ENCODE assay signal across 36 cellular contexts in the genomic region with DNA sequence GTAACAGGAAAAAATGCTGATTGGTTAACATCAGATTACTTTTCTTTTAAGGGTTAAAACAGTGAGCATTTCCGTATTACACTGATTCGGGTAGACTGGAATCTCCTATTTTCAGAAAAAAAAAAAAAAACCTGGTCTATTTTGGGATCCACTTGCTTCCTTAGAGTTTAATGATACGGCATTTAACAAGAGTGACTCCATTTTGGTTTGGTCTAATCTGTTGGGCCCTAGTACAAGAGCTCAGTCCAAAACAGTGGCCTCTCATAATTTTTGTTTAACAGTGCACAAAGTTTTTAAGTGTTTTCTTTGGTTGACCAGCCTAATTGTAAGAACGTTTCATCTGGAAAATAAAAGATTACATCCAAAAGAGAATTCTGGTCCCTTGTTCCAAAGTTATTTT.
"Had no signal": no experiment of that assay in that cellular context is flagged by ENCODE, and none has a peak within 500 bp of the region (broad histone marks: within the 10 kb centered on the region; RNA-seq: fewer than 3 reads in every experiment).

No MANE protein-coding gene starts in this region.

- H3K36me3 ChIP-seq: breast epithelium had no signal

- ATAC-seq: activated CD8-positive, alpha-beta T cell treated with anti-CD3 and anti-CD28 coated beads for 36 hours; activated naive CD4-positive, alpha-beta T cell treated with anti-CD3 and anti-CD28 coated beads, Interleukin-2, amount 50 U/mL, for 72 hours; activated T-cell treated with anti-CD3 and anti-CD28 coated beads, Interleukin-2, amount 50 U/mL, for 4 hours; activated T-cell treated with anti-CD3 and anti-CD28 coated beads, Interleukin-2, amount 50 U/mL, for 72 hours; activated T-helper 17 cell treated with anti-CD3 and anti-CD28 coated beads, Interleukin-2, amount 50 U/mL, for 72 hours; body of pancreas had no signal

- H3K4me3 ChIP-seq: adrenal gland, body of pancreas, breast epithelium had no signal

- H3K27me3 Mint-ChIP-seq: activated B cell treated with CpG ODN at 0.5 μM for 24 hours; activated CD4-positive, alpha-beta memory T cell treated with anti-CD3 and anti-CD28 coated beads for 36 hours; activated CD4-positive, alpha-beta T cell treated with anti-CD3 and anti-CD28 coated beads, Interleukin-2, amount 10 ng/mL, durations not matched to agents 24 days and 14 days; activated CD8-positive, alpha-beta T cell treated with anti-CD3 and anti-CD28 coated beads for 36 hours; activated naive CD8-positive, alpha-beta T cell treated with anti-CD3 and anti-CD28 coated beads for 36 hours; activated T-helper 17 cell treated with anti-CD3 and anti-CD28 coated beads, Interleukin-2, amount 50 U/mL, for 72 hours had no signal

- H3K4me3 Mint-ChIP-seq: activated B cell treated with CpG ODN at 0.5 μM for 24 hours; activated CD4-positive, alpha-beta memory T cell treated with anti-CD3 and anti-CD28 coated beads for 36 hours; activated CD4-positive, alpha-beta T cell treated with anti-CD3 and anti-CD28 coated beads, Interleukin-2, amount 10 ng/mL, durations not matched to agents 24 days and 14 days; activated CD8-positive, alpha-beta T cell treated with anti-CD3 and anti-CD28 coated beads for 36 hours; activated naive CD4-positive, alpha-beta T cell treated with anti-CD3 and anti-CD28 coated beads for 36 hours; activated naive CD8-positive, alpha-beta T cell treated with anti-CD3 and anti-CD28 coated beads for 36 hours; activated T-cell treated with anti-CD3 and anti-CD28 coated beads, Interleukin-2, amount 50 U/mL, for 4 hours; activated T-cell treated with anti-CD3 and anti-CD28 coated beads, Interleukin-2, amount 50 U/mL, for 72 hours; activated T-helper 1 cell treated with anti-CD3 and anti-CD28 coated beads, Interleukin-12 subunit alpha, Interleukin-12 subunit beta, Interleukin-2, Interleukin-4 antibody, amounts not matched to agents 30 ng/mL and 10 ng/mL and 1 ng/mL, durations not matched to agents 14 hours and 24 hours and 36 hours; activated T-helper 17 cell treated with anti-CD3 and anti-CD28 coated beads, Interleukin-2, amount 50 U/mL, for 72 hours; T-helper 1 cell treated with Interleukin-12 subunit alpha and Interleukin-12 subunit beta and Interleukin-4 antibody, amounts not matched to agents 30 μg/mL and 1 μg/mL, for 36 hours; T-helper 2 cell treated with Interferon-gamma antibody and Interleukin-4, amounts not matched to agents 5 μg/mL and 100 μg/mL, for 36 hours had no signal

- H3K9me3 Mint-ChIP-seq: activated B cell treated with CpG ODN at 0.5 μM for 24 hours; activated CD4-positive, alpha-beta memory T cell treated with anti-CD3 and anti-CD28 coated beads for 36 hours; activated CD4-positive, alpha-beta T cell treated with anti-CD3 and anti-CD28 coated beads, Interleukin-2, amount 10 ng/mL, durations not matched to agents 24 days and 14 days; activated CD8-positive, alpha-beta T cell treated with anti-CD3 and anti-CD28 coated beads for 36 hours; activated naive CD4-positive, alpha-beta T cell treated with anti-CD3 and anti-CD28 coated beads for 36 hours; activated naive CD4-positive, alpha-beta T cell treated with anti-CD3 and anti-CD28 coated beads, Interleukin-2, amount 50 U/mL, for 72 hours; activated naive CD8-positive, alpha-beta T cell treated with anti-CD3 and anti-CD28 coated beads for 36 hours; activated T-cell treated with anti-CD3 and anti-CD28 coated beads, Interleukin-2, amount 50 U/mL, for 4 hours; activated T-cell treated with anti-CD3 and anti-CD28 coated beads, Interleukin-2, amount 50 U/mL, for 72 hours; activated T-helper 1 cell treated with anti-CD3 and anti-CD28 coated beads, Interleukin-12 subunit alpha, Interleukin-12 subunit beta, Interleukin-2, Interleukin-4 antibody, amounts not matched to agents 30 ng/mL and 10 ng/mL and 1 ng/mL, durations not matched to agents 14 hours and 24 hours and 36 hours; activated T-helper 17 cell treated with anti-CD3 and anti-CD28 coated beads, Interleukin-2, amount 50 U/mL, for 72 hours; T-helper 1 cell treated with Interleukin-12 subunit alpha and Interleukin-12 subunit beta and Interleukin-4 antibody, amounts not matched to agents 30 μg/mL and 1 μg/mL, for 36 hours; T-helper 2 cell treated with Interferon-gamma antibody and Interleukin-4, amounts not matched to agents 5 μg/mL and 100 μg/mL, for 36 hours had no signal

- H3K27ac ChIP-seq: adrenal gland, body of pancreas, brain microvascular endothelial cell, breast epithelium, VCaP had no signal

- H3K27me3 ChIP-seq: adrenal gland, body of pancreas, brain microvascular endothelial cell, breast epithelium had no signal

- FAIRE-seq: astrocyte, TTC549 had no signal

- DNase-seq: activated B cell treated with CpG ODN at 0.5 μM for 24 hours; activated CD4-positive, alpha-beta memory T cell treated with anti-CD3 and anti-CD28 coated beads for 36 hours; activated CD4-positive, alpha-beta T cell treated with anti-CD3 and anti-CD28 coated beads for 4 hours; activated CD4-positive, alpha-beta T cell treated with anti-CD3 and anti-CD28 coated beads, Interleukin-2, amount 10 ng/mL, durations not matched to agents 24 days and 14 days; activated CD4-positive, alpha-beta T cell treated with anti-CD3 and anti-CD28 coated beads, Interleukin-2, amount 50 U/mL, for 1 hour; activated CD4-positive, alpha-beta T cell treated with anti-CD3 and anti-CD28 coated beads, Interleukin-2, amount 50 U/mL, for 4 hours; activated CD4-positive, CD25-positive, alpha-beta regulatory T cell treated with anti-CD3 and anti-CD28 coated beads, Interleukin-2, amount 50 U/mL, for 72 hours; activated CD8-positive, alpha-beta memory T cell treated with anti-CD3 and anti-CD28 coated beads, Interleukin-2, amount 50 U/mL, for 4 hours; activated CD8-positive, alpha-beta T cell treated with anti-CD3 and anti-CD28 coated beads for 36 hours; activated effector memory CD4-positive, alpha-beta T cell treated with anti-CD3 and anti-CD28 coated beads, Interleukin-2, amount 50 U/mL, for 16 hours; activated gamma-delta T cell treated with Interleukin-2 at 50 U/mL for 16 hours; activated naive CD4-positive, alpha-beta T cell; activated naive CD4-positive, alpha-beta T cell treated with anti-CD3 and anti-CD28 coated beads for 36 hours; activated naive CD4-positive, alpha-beta T cell treated with anti-CD3 and anti-CD28 coated beads, Interleukin-2, amount 50 U/mL, for 16 hours; activated naive CD8-positive, alpha-beta T cell treated with anti-CD3 and anti-CD28 coated beads for 36 hours; activated T-cell treated with anti-CD3 and anti-CD28 coated beads for 4 hours; activated T-cell treated with anti-CD3 and anti-CD28 coated beads, Interleukin-2, amount 50 U/mL, for 1 hour; activated T-cell treated with anti-CD3 and anti-CD28 coated beads, Interleukin-2, amount 50 U/mL, for 4 hours; activated T-cell treated with anti-CD3 and anti-CD28 coated beads, Interleukin-2, amount 50 U/mL, for 72 hours; adrenal gland; amniotic stem cell; aorta; body of pancreas; brain microvascular endothelial cell; central memory CD4-positive, alpha-beta T cell; T-helper 2 cell; T-helper 9 cell had no signal

- H3K9me3 ChIP-seq: adrenal gland, body of pancreas, breast epithelium had no signal

- H3K27ac Mint-ChIP-seq: activated B cell treated with CpG ODN at 0.5 μM for 24 hours; activated CD4-positive, alpha-beta memory T cell treated with anti-CD3 and anti-CD28 coated beads for 36 hours; activated CD4-positive, alpha-beta T cell treated with anti-CD3 and anti-CD28 coated beads, Interleukin-2, amount 10 ng/mL, durations not matched to agents 24 days and 14 days; activated naive CD4-positive, alpha-beta T cell treated with anti-CD3 and anti-CD28 coated beads for 36 hours; activated naive CD4-positive, alpha-beta T cell treated with anti-CD3 and anti-CD28 coated beads, Interleukin-2, amount 50 U/mL, for 72 hours; activated naive CD8-positive, alpha-beta T cell treated with anti-CD3 and anti-CD28 coated beads for 36 hours; activated T-helper 1 cell treated with anti-CD3 and anti-CD28 coated beads, Interleukin-12 subunit alpha, Interleukin-12 subunit beta, Interleukin-2, Interleukin-4 antibody, amounts not matched to agents 30 ng/mL and 10 ng/mL and 1 ng/mL, durations not matched to agents 14 hours and 24 hours and 36 hours; activated T-helper 17 cell treated with anti-CD3 and anti-CD28 coated beads, Interleukin-2, amount 50 U/mL, for 72 hours; T-helper 1 cell treated with Interleukin-12 subunit alpha and Interleukin-12 subunit beta and Interleukin-4 antibody, amounts not matched to agents 30 μg/mL and 1 μg/mL, for 36 hours; T-helper 2 cell treated with Interferon-gamma antibody and Interleukin-4, amounts not matched to agents 5 μg/mL and 100 μg/mL, for 36 hours had no signal

- H3K4me1 ChIP-seq: body of pancreas, breast epithelium had no signal
